In the genomic region with DNA sequence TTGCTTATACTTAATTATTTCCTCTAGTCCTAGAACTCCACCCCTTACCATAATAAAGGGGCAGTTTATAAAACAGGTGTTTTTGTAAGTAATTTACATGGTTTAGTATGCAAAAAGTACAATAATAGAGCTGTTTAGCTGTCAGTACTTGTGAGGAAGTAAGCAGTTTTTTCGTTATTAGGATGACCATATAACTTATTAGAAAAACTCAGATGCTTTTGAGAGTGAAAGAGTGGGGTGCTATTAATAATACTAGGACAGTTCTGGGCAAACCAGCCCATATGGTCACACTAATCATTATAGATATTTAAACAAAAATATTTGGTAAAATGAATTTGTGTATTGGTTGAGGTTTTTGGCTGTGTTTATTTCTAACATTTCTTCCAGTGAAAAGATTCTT, we compare ENCODE assay signal across 21 cellular contexts.
DNase-seq lines count a peak whose midpoint lies in the region; ATAC-seq and TF ChIP-seq lines count a peak whose summit lies in the region.
"Had no signal": no experiment of that assay in that cellular context is flagged by ENCODE, and none has a peak within 500 bp of the region (broad histone marks: within the 10 kb centered on the region; RNA-seq: fewer than 3 reads in every experiment).

No MANE protein-coding gene starts in this region.

- H2AFZ ChIP-seq in neural progenitor cell (replicated peaks): no peak overlapping the region

- H3K4me3 ChIP-seq in GM06990 (replicated peaks; ENCODE audit: low read depth, low read length) (no peak overlapping the region), neural progenitor cell (no peak overlapping the region)
- H3K4me3 ChIP-seq: A549 had no signal

- H3K4me1 Mint-ChIP-seq in neural progenitor cell: no peaks in the 10 kb centered on the region
- H3K4me1 Mint-ChIP-seq: CD4-positive, alpha-beta memory T cell had no signal

- ATAC-seq in GM18873 (IDR thresholded peaks at IDR 0.05; ENCODE audit: low FRiP score, unreplicated experiment) (peak; percentile 56), GM21390 (IDR thresholded peaks at IDR 0.05; ENCODE audit: unreplicated experiment) (peak; percentile 69), HG03354 (IDR thresholded peaks at IDR 0.05; ENCODE audit: poor library complexity, severe bottlenecking, unreplicated experiment) (peak; percentile 88), GM18502 (IDR thresholded peaks at IDR 0.05; ENCODE audit: poor library complexity, unreplicated experiment) (no peak), GM19397 (IDR thresholded peaks at IDR 0.05; ENCODE audit: unreplicated experiment) (no peak)
- ATAC-seq: A549, HCT116 had no signal

- peaks cover 13% of the 10 kb centered on the region for H3K9me3 Mint-ChIP-seq in neural progenitor cell

- DNase-seq in GM06990 (ENCODE audit: extremely low read depth, insufficient read length): peak; percentile 18
- no peak for DNase-seq in neural progenitor cell (ENCODE audit: low spot score)
- no peak for DNase-seq in activated CD8-positive, alpha-beta memory T cell treated with anti-CD3 and anti-CD28 coated beads, Interleukin-2, amount 50 U/mL, for 48 hours
- DNase-seq: AML-193; CD4-positive, alpha-beta memory T cell; DMS153; DMS79; GDM1; GOT3; H7; Kasumi-1; KG1 had no signal

- H3K36me3 ChIP-seq in GM06990 (ENCODE audit: control insufficient read depth, insufficient read depth, low read length): no peaks in the 10 kb centered on the region
- H3K36me3 ChIP-seq in neural progenitor cell: peaks cover 2% of the 10 kb centered on the region

- H3K27me3 ChIP-seq in GM06990 (replicated peaks; ENCODE audit: control insufficient read depth, insufficient read depth, low read length): no peaks in the 10 kb centered on the region
- no peaks in the 10 kb centered on the region for H3K27me3 ChIP-seq in neural progenitor cell

- no peaks in the 10 kb centered on the region for H3K9me3 ChIP-seq in neural progenitor cell (ENCODE audit: low read depth)

- H3K27me3 Mint-ChIP-seq in neural progenitor cell (ENCODE audit: insufficient read depth, low read depth): no peaks in the 10 kb centered on the region
- H3K27me3 Mint-ChIP-seq: CD4-positive, alpha-beta memory T cell had no signal

- H4K20me1 ChIP-seq in neural progenitor cell (ENCODE audit: low read depth): no peaks in the 10 kb centered on the region

- H3K9ac ChIP-seq in neural progenitor cell: no peak overlapping the region

- no peak overlapping the region for H3K4me3 Mint-ChIP-seq in neural progenitor cell
- H3K4me3 Mint-ChIP-seq: CD4-positive, alpha-beta memory T cell had no signal

- no peak overlapping the region for H3K27ac ChIP-seq in neural progenitor cell
- H3K27ac ChIP-seq: 22Rv1, A549, C4-2B had no signal

- H3K79me2 ChIP-seq in neural progenitor cell (ENCODE audit: low read depth): no peaks in the 10 kb centered on the region

- no peaks in the 10 kb centered on the region for H3F3A ChIP-seq in neural progenitor cell (ENCODE audit: low read depth)

- no peak overlapping the region for H3K27ac Mint-ChIP-seq in neural progenitor cell

- H3K4me1 ChIP-seq in neural progenitor cell: no peaks in the 10 kb centered on the region
- H3K4me1 ChIP-seq: A549 had no signal

- H3K4me2 ChIP-seq in neural progenitor cell: no peak overlapping the region
- H3K4me2 ChIP-seq: A549 had no signal

- no peak for TF ChIP-seq CTCF in GM06990 (IDR thresholded peaks at IDR 0.05; ENCODE audit: insufficient read depth, low read length, poor library complexity, severe bottlenecking)
- TF ChIP-seq CTCF in neural progenitor cell (IDR thresholded peaks at IDR 0.05): no peak

- peaks cover 8% of the 10 kb centered on the region for H3K36me3 Mint-ChIP-seq in neural progenitor cell

Comparison
In these comparisons a context has a peak if more than half of its experiments do, and no peak if none do; other contexts are left out.
1. ATAC-seq: peak in GM18873 (single experiment), GM21390 (single experiment) and HG03354 (single experiment); none in GM18502 (single experiment) and GM19397 (single experiment).